ENCODE assay signal across 8 cellular contexts in genomic region chr2:15591373-15591691, GRCh38. TPM values are rescaled to one million over a fixed set of nuclear protein-coding genes. Genes with fewer than 3 reads are reported as not detected.
DNase-seq lines count a peak whose midpoint lies in the region; ATAC-seq and TF ChIP-seq lines count a peak whose summit lies in the region.

No MANE protein-coding gene starts in this region.

- CTCF ChIA-PET in CD8-positive, alpha-beta T cell (lab: Charles Lee) = interaction anchor here (0.7 to 8.5 kb wide), 2 partner anchors 16 to 545 kb away, joined by 5 to 57 read pairs; no protein-coding TSS in a partner anchor

- no peak overlapping the region for H2BK15ac ChIP-seq in neuronal stem cell (ENCODE audit: low read length)

- H3K4me3 ChIP-seq in CD8-positive, alpha-beta T cell (ENCODE audit: low read depth, low read length) = peak overlapping the region; percentile 95
- H3K4me3 ChIP-seq in OCI-LY1 (ENCODE audit: low read depth, low read length, poor library complexity, severe bottlenecking) (peak overlapping the region; percentile 96), endodermal cell (ENCODE audit: low read length) (peak overlapping the region; percentile 99), neuronal stem cell (ENCODE audit: low read length in 2 of 2) (peak overlapping the region; percentile 74 to 88)

- H4K91ac ChIP-seq in neuronal stem cell (ENCODE audit: low read depth, low read length, poor library complexity) = no peak overlapping the region

- H3K4ac ChIP-seq in neuronal stem cell (ENCODE audit: low read length) = no peak overlapping the region

- H2BK5ac ChIP-seq in neuronal stem cell (ENCODE audit: low read length) = no peak overlapping the region

- peaks cover 28% of the 10 kb centered on the region for H3K36me3 Mint-ChIP-seq in CD8-positive, alpha-beta T cell
- H3K36me3 Mint-ChIP-seq in endodermal cell (ENCODE audit: low read depth) = peaks cover 16% of the 10 kb centered on the region

- peaks cover 20% of the 10 kb centered on the region for H3K4me1 ChIP-seq in CD8-positive, alpha-beta T cell (ENCODE audit: insufficient read depth, low read length)
- H3K4me1 ChIP-seq in OCI-LY1 (ENCODE audit: insufficient read depth, low read length, severe bottlenecking) (peaks cover 24% of the 10 kb centered on the region), endodermal cell (ENCODE audit: control insufficient read depth, insufficient read depth, low read length) (no peaks in the 10 kb centered on the region), neuronal stem cell (ENCODE audit: control insufficient read depth in 2 of 2, insufficient read depth in 1 of 2, low read depth in 1 of 2, low read length in 2 of 2) (peaks cover 2 to 3% of the 10 kb centered on the region in 2 donors)

- intact Hi-C loops in CD8-positive, alpha-beta T cell (cut with DNase I, micrococcal nuclease) = loop anchor here (1.0 to 10.0 kb wide), 3 partner anchors 30 to 449 kb away; partner anchors contain the start of gene NBAS (in 2 of the 2)

- H3K79me2 ChIP-seq in OCI-LY1 (ENCODE audit: insufficient read depth, low read length) = peaks cover 31% of the 10 kb centered on the region

- no peaks in the 10 kb centered on the region for H4K20me1 ChIP-seq in OCI-LY1 (ENCODE audit: insufficient read depth, low read length)

- H3K14ac ChIP-seq in neuronal stem cell (ENCODE audit: low read length) = peak overlapping the region; percentile 27

- H2AK5ac ChIP-seq in neuronal stem cell (ENCODE audit: low read depth, low read length) = no peak overlapping the region

- H3K4me1 Mint-ChIP-seq in CD8-positive, alpha-beta T cell (ENCODE audit: low read depth) = peaks cover 45% of the 10 kb centered on the region
- H3K4me1 Mint-ChIP-seq in endodermal cell = peaks cover 8% of the 10 kb centered on the region

- DNase-seq in CD8-positive, alpha-beta T cell = no peak
- DNase-seq in endodermal cell = no peak
- DNase-seq in neuronal stem cell (ENCODE audit: low spot score) = no peak
- DNase-seq in NCI-H524 treated with DMSO at 0.1 percent for 48 hours (lab: John Stamatoyannopoulos, UW) = no peak
- DNase-seq in T-helper 9 cell = no peak
- DNase-seq in GF-D8 (lab: John Stamatoyannopoulos, UW) = no peak

- peak overlapping the region; percentile 91 for H3K4me2 ChIP-seq in OCI-LY1 (ENCODE audit: low read length)
- peak overlapping the region; percentile 72 for H3K4me2 ChIP-seq in neuronal stem cell (ENCODE audit: insufficient read depth, low read length, poor library complexity, severe bottlenecking)

- H3K23ac ChIP-seq in neuronal stem cell (ENCODE audit: low read depth, low read length, poor library complexity) = peak overlapping the region; percentile 96

- peak overlapping the region; percentile 92 for H4K8ac ChIP-seq in neuronal stem cell (ENCODE audit: low read depth, low read length)

- no peak for TF ChIP-seq CTCF in CD8-positive, alpha-beta T cell (IDR thresholded peaks at IDR 0.05)
- no peak for TF ChIP-seq CTCF in OCI-LY1 (IDR thresholded peaks at IDR 0.05; ENCODE audit: low read length)
- no peak for TF ChIP-seq CTCF in endodermal cell (conservative IDR thresholded peaks at IDR 0.05)

- peak overlapping the region; percentile 91 for H3K18ac ChIP-seq in neuronal stem cell (ENCODE audit: low read length)

- peaks cover 4% of the 10 kb centered on the region for H3K79me1 ChIP-seq in neuronal stem cell (ENCODE audit: low read depth, low read length)

- peak overlapping the region; percentile 36 for H2BK12ac ChIP-seq in neuronal stem cell (ENCODE audit: low read length)

- H3K4me3 Mint-ChIP-seq in CD8-positive, alpha-beta T cell = peak overlapping the region; percentile 95
- peak overlapping the region; percentile 92 for H3K4me3 Mint-ChIP-seq in endodermal cell

- POLR2A ChIA-PET in CD8-positive, alpha-beta T cell (lab: Charles Lee) = interaction anchor here (1.7 to 1.9 kb wide), 2 partner anchors 30 to 449 kb away, joined by 3 to 6 read pairs; partner anchors contain the start of gene NBAS

- H2BK120ac ChIP-seq in neuronal stem cell (ENCODE audit: low read depth, low read length) = no peak overlapping the region

- no peaks in the 10 kb centered on the region for H3K9me3 Mint-ChIP-seq in CD8-positive, alpha-beta T cell
- no peaks in the 10 kb centered on the region for H3K9me3 Mint-ChIP-seq in endodermal cell

- H3K9me2 ChIP-seq in OCI-LY1 (ENCODE audit: low read depth, low read length) = no peaks in the 10 kb centered on the region

- peaks cover 8% of the 10 kb centered on the region for H3K36me3 ChIP-seq in CD8-positive, alpha-beta T cell (ENCODE audit: insufficient read depth, low read length)
- H3K36me3 ChIP-seq in OCI-LY1 (ENCODE audit: insufficient read depth, low read length) = peaks cover 20% of the 10 kb centered on the region
- peaks cover 20% of the 10 kb centered on the region for H3K36me3 ChIP-seq in endodermal cell (ENCODE audit: control insufficient read depth, insufficient read depth, low read length)
- peaks cover 5 to 25% of the 10 kb centered on the region in 2 donors for H3K36me3 ChIP-seq in neuronal stem cell (replicated peaks in 1 of 2; ENCODE audit: control insufficient read depth in 2 of 2, insufficient read depth in 2 of 2, low read length in 2 of 2)

- peak overlapping the region; percentile 87 for H2AFZ ChIP-seq in OCI-LY1 (ENCODE audit: low read length)
- peak overlapping the region; percentile 89 for H2AFZ ChIP-seq in neuronal stem cell (ENCODE audit: low read length)

- H3K27ac ChIP-seq in CD8-positive, alpha-beta T cell (ENCODE audit: low read depth, low read length) = peak overlapping the region; percentile 87
- no peak overlapping the region for H3K27ac ChIP-seq in OCI-LY1 (ENCODE audit: low read depth, low read length, poor library complexity, severe bottlenecking)
- no peak overlapping the region for H3K27ac ChIP-seq in endodermal cell (ENCODE audit: low read depth, low read length)
- H3K27ac ChIP-seq in neuronal stem cell (replicated peaks; ENCODE audit: low read length) = no peak overlapping the region

- no peaks in the 10 kb centered on the region for H3K27me3 Mint-ChIP-seq in CD8-positive, alpha-beta T cell (ENCODE audit: low read depth)
- H3K27me3 Mint-ChIP-seq in endodermal cell (ENCODE audit: insufficient read depth) = peaks cover 3% of the 10 kb centered on the region

- no peaks in the 10 kb centered on the region for H3K27me3 ChIP-seq in CD8-positive, alpha-beta T cell (ENCODE audit: insufficient read depth, low read length)
- no peaks in the 10 kb centered on the region for H3K27me3 ChIP-seq in OCI-LY1 (ENCODE audit: insufficient read depth, low read length)
- H3K27me3 ChIP-seq in endodermal cell (ENCODE audit: control insufficient read depth, insufficient read depth, low read length, poor library complexity, severe bottlenecking) = no peaks in the 10 kb centered on the region
- no peaks in the 10 kb centered on the region for H3K27me3 ChIP-seq in neuronal stem cell (ENCODE audit: control insufficient read depth in 3 of 3, insufficient read depth in 3 of 3, low read depth in 1 of 3, low read length in 3 of 3)

- no peaks in the 10 kb centered on the region for H3F3A ChIP-seq in OCI-LY1 (ENCODE audit: insufficient read depth, low read length)

- 33% methylated on average over 7 of the region's 7 CpGs; no CpG with 5 or more reads in 1 of the 2 experiments for WGBS in endodermal cell (ENCODE audit: insufficient coverage in 1 of 2, insufficient read length in 1 of 2), 2 experiments
- no CpG with 5 or more reads among the region's 7 CpGs for WGBS in neuronal stem cell (ENCODE audit: extremely low coverage in 2 of 2, insufficient read length in 2 of 2, insufficient replicate concordance in 1 of 2), 2 donors

- ATAC-seq in CD8-positive, alpha-beta T cell = no peak
- no peak for ATAC-seq in HG02759 (IDR thresholded peaks at IDR 0.05; ENCODE audit: unreplicated experiment)

- H3K9me3 ChIP-seq in CD8-positive, alpha-beta T cell (ENCODE audit: low read length) = no peaks in the 10 kb centered on the region
- H3K9me3 ChIP-seq in OCI-LY1 (ENCODE audit: low read length) (no peaks in the 10 kb centered on the region), endodermal cell (ENCODE audit: control insufficient read depth, low read length) (no peaks in the 10 kb centered on the region), neuronal stem cell (replicated peaks in 1 of 2; ENCODE audit: control insufficient read depth in 2 of 2, insufficient read depth in 1 of 2, low read depth in 1 of 2, low read length in 2 of 2) (no peaks in the 10 kb centered on the region)

- H3K9ac ChIP-seq in OCI-LY1 (ENCODE audit: low read length) (peak overlapping the region; percentile 92), endodermal cell (ENCODE audit: extremely low read depth, low read length, poor library complexity, severe bottlenecking) (peak overlapping the region; percentile 85), neuronal stem cell (ENCODE audit: low read depth, low read length, poor library complexity) (peak overlapping the region; percentile 87)

- peak overlapping the region; percentile 91 for H3K27ac Mint-ChIP-seq in CD8-positive, alpha-beta T cell
- H3K27ac Mint-ChIP-seq in endodermal cell = peak overlapping the region; percentile 95

RNA-seq across cellular contexts. Expression of gene DDX1, which starts 0.3 kb away (rescaled TPM):
- total RNA-seq in CD8-positive, alpha-beta T cell = 10 to 100 TPM; 49.7 to 58.0 TPM
- total RNA-seq in endodermal cell = 100 to 1,000 TPM; 116 to 126 TPM
- 109 TPM for polyA plus RNA-seq in endodermal cell (2013, experiment 1 of 2)
- polyA plus RNA-seq in endodermal cell (2013, experiment 2 of 2) = 105 TPM
- 72.6 TPM for polyA plus RNA-seq in neuronal stem cell (2013, experiment 1 of 2)
- 72.6 TPM for polyA plus RNA-seq in neuronal stem cell (2013, experiment 2 of 2)

RNA-seq across cellular contexts. Expression of gene NBAS, which starts 30.2 kb away (rescaled TPM):
- total RNA-seq in CD8-positive, alpha-beta T cell = 10 to 100 TPM; 16.9 to 17.6 TPM
- total RNA-seq in endodermal cell = 10 to 100 TPM; 47.4 to 54.7 TPM
- polyA plus RNA-seq in endodermal cell (2013, experiment 1 of 2) = 43.5 TPM
- 47.2 TPM for polyA plus RNA-seq in endodermal cell (2013, experiment 2 of 2)
- 27.8 TPM for polyA plus RNA-seq in neuronal stem cell (2013, experiment 1 of 2)
- 28.6 TPM for polyA plus RNA-seq in neuronal stem cell (2013, experiment 2 of 2)
